8 cellular contexts compared by ENCODE assay signal in the genomic region with DNA sequence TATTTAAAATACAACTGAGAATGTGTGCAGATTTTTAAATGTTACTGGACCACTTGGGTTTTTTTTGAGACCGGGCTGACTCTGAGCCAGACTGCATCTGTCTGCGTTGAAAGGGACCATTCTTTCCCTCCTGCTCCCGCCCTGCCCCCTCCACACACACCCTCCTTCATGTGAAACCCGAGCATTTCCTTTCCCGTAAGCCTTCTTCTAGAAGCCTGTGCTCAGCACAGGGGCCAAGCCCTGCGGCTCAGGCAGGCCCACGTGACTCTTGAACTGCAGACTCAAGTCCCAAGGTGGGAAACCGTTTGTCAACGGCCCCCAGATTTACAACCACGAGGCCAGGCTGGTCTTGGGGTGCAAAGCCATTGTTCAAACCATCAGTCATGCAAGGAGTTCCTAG.
DNase-seq lines count a peak whose midpoint lies in the region; ATAC-seq and TF ChIP-seq lines count a peak whose summit lies in the region.

No MANE protein-coding gene starts in this region.

- H3K4me2 ChIP-seq in smooth muscle cell = peak overlapping the region; percentile 56

- peak; percentile 81 to 87 for ATAC-seq in right cardiac atrium

- H3K27me3 ChIP-seq in right cardiac atrium (ENCODE audit: control insufficient read depth, insufficient read depth) (no peaks in the 10 kb centered on the region), smooth muscle cell (ENCODE audit: low read depth) (peaks cover 19% of the 10 kb centered on the region)

- peak overlapping the region; percentile 72 for H2AFZ ChIP-seq in smooth muscle cell (ENCODE audit: low read depth)

- intact Hi-C loops in right cardiac atrium (cut with DNase I) = no loop called here

- H3K9me3 ChIP-seq in right cardiac atrium (ENCODE audit: control insufficient read depth, low read length) (no peaks in the 10 kb centered on the region), smooth muscle cell (replicated peaks; ENCODE audit: low read depth) (no peaks in the 10 kb centered on the region)

- no peaks in the 10 kb centered on the region for H3K36me3 ChIP-seq in smooth muscle cell (ENCODE audit: low read depth)

- TF ChIP-seq CTCF in smooth muscle cell (IDR thresholded peaks at IDR 0.05; ENCODE audit: borderline replicate concordance, insufficient read depth, poor library complexity, severe bottlenecking) (no peak), GM13976 (IDR thresholded peaks at IDR 0.05; ENCODE audit: borderline replicate concordance, control extremely low read depth, extremely low read depth, insufficient read depth, missing control alignments) (no peak)

- no peaks in the 10 kb centered on the region for H3K79me2 ChIP-seq in smooth muscle cell (ENCODE audit: low read depth)

- H3K27ac ChIP-seq in right cardiac atrium (ENCODE audit: low read length) (no peak overlapping the region), smooth muscle cell (ENCODE audit: low read depth) (no peak overlapping the region)

- no peaks in the 10 kb centered on the region for H4K20me1 ChIP-seq in smooth muscle cell (ENCODE audit: low read depth)

- WGBS in right cardiac atrium = 14% methylated on average over 10 of the region's 10 CpGs
- 11% methylated on average over 10 of the region's 10 CpGs for WGBS in smooth muscle cell (ENCODE audit: low lambda C conversion rate)

- peak; percentile 67 for DNase-seq in AG20443 (ENCODE audit: low spot score)
- peak; percentile 20 for DNase-seq in HCEC 1CT
- DNase-seq in activated T-helper 1 cell treated with Interleukin-2 at 50 U/mL for 16 hours (ENCODE audit: low read depth) = peak; percentile 10
- DNase-seq in right cardiac atrium = peak; percentile 68 to 87 (median 75)
- no peak for DNase-seq in smooth muscle cell (lab: John Stamatoyannopoulos, UW; ENCODE audit: unreplicated experiment)
- no peak for DNase-seq in cerebellar nuclear complex (lab: John Stamatoyannopoulos, UW)
- no peak for DNase-seq in NCI-H2227 (lab: John Stamatoyannopoulos, UW; ENCODE audit: unreplicated experiment)
- DNase-seq in GM13976 (ENCODE audit: low spot score) = no peak

- in situ Hi-C loops in GM13976 (cut with MboI; ENCODE audit: low sequenced_read_pairs, unreplicated experiment) = no loop called here

- no peak overlapping the region for H3K9ac ChIP-seq in smooth muscle cell (ENCODE audit: low read depth)

- H3K4me3 ChIP-seq in right cardiac atrium (ENCODE audit: low read length) (no peak overlapping the region), smooth muscle cell (no peak overlapping the region)

- H3K4me1 ChIP-seq in right cardiac atrium (ENCODE audit: control insufficient read depth, insufficient read depth, low read length) (no peaks in the 10 kb centered on the region), smooth muscle cell (ENCODE audit: low read depth) (peaks cover 13% of the 10 kb centered on the region)

- H3F3A ChIP-seq in smooth muscle cell (ENCODE audit: low read depth) = no peaks in the 10 kb centered on the region

Comparison
In these comparisons a context has a peak if more than half of its experiments do, and no peak if none do; other contexts are left out.
1. DNase-seq: peak in AG20443 (single experiment), HCEC 1CT (single experiment), activated T-helper 1 cell treated with Interleukin-2 at 50 U/mL for 16 hours (single experiment) and right cardiac atrium (3 of 3); none in smooth muscle cell (single experiment), cerebellar nuclear complex (0 of 2), NCI-H2227 (single experiment) and GM13976 (single experiment).